ENCODE assay signal across 1 cellular context in the genomic region with DNA sequence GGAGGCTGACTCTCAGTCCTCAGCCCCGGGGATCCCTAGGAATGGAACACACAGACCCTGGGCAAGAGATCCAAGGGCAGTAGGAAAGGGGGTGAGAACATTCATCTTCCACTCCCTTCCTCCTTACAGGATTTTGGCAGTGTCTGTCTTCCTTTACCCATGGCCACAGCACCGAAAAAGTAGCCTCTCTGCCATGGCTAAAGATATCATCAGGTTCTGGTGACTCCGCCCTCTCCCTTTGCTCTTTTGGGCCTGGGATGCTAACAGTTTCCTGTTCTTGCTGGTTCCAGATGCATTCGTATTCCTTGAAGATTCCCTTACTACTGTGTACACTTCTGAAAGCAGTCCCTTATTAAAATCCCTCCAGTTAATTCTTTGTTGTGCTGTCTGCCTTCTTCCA.
TF ChIP-seq lines count a peak whose summit lies in the region.

No MANE protein-coding gene starts in this region.

TF ChIP-seq in H1, 55 proteins besides CTCF, POLR2A, EP300 and RAD21 (continued from another document):
- TF ChIP-seq, protein P1, sequence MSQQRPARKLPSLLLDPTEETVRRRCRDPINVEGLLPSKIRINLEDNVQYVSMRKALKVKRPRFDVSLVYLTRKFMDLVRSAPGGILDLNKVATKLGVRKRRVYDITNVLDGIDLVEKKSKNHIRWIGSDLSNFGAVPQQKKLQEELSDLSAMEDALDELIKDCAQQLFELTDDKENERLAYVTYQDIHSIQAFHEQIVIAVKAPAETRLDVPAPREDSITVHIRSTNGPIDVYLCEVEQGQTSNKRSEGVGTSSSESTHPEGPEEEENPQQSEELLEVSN (IDR thresholded peaks at IDR 0.05): no peak
- TF ChIP-seq, protein P2, sequence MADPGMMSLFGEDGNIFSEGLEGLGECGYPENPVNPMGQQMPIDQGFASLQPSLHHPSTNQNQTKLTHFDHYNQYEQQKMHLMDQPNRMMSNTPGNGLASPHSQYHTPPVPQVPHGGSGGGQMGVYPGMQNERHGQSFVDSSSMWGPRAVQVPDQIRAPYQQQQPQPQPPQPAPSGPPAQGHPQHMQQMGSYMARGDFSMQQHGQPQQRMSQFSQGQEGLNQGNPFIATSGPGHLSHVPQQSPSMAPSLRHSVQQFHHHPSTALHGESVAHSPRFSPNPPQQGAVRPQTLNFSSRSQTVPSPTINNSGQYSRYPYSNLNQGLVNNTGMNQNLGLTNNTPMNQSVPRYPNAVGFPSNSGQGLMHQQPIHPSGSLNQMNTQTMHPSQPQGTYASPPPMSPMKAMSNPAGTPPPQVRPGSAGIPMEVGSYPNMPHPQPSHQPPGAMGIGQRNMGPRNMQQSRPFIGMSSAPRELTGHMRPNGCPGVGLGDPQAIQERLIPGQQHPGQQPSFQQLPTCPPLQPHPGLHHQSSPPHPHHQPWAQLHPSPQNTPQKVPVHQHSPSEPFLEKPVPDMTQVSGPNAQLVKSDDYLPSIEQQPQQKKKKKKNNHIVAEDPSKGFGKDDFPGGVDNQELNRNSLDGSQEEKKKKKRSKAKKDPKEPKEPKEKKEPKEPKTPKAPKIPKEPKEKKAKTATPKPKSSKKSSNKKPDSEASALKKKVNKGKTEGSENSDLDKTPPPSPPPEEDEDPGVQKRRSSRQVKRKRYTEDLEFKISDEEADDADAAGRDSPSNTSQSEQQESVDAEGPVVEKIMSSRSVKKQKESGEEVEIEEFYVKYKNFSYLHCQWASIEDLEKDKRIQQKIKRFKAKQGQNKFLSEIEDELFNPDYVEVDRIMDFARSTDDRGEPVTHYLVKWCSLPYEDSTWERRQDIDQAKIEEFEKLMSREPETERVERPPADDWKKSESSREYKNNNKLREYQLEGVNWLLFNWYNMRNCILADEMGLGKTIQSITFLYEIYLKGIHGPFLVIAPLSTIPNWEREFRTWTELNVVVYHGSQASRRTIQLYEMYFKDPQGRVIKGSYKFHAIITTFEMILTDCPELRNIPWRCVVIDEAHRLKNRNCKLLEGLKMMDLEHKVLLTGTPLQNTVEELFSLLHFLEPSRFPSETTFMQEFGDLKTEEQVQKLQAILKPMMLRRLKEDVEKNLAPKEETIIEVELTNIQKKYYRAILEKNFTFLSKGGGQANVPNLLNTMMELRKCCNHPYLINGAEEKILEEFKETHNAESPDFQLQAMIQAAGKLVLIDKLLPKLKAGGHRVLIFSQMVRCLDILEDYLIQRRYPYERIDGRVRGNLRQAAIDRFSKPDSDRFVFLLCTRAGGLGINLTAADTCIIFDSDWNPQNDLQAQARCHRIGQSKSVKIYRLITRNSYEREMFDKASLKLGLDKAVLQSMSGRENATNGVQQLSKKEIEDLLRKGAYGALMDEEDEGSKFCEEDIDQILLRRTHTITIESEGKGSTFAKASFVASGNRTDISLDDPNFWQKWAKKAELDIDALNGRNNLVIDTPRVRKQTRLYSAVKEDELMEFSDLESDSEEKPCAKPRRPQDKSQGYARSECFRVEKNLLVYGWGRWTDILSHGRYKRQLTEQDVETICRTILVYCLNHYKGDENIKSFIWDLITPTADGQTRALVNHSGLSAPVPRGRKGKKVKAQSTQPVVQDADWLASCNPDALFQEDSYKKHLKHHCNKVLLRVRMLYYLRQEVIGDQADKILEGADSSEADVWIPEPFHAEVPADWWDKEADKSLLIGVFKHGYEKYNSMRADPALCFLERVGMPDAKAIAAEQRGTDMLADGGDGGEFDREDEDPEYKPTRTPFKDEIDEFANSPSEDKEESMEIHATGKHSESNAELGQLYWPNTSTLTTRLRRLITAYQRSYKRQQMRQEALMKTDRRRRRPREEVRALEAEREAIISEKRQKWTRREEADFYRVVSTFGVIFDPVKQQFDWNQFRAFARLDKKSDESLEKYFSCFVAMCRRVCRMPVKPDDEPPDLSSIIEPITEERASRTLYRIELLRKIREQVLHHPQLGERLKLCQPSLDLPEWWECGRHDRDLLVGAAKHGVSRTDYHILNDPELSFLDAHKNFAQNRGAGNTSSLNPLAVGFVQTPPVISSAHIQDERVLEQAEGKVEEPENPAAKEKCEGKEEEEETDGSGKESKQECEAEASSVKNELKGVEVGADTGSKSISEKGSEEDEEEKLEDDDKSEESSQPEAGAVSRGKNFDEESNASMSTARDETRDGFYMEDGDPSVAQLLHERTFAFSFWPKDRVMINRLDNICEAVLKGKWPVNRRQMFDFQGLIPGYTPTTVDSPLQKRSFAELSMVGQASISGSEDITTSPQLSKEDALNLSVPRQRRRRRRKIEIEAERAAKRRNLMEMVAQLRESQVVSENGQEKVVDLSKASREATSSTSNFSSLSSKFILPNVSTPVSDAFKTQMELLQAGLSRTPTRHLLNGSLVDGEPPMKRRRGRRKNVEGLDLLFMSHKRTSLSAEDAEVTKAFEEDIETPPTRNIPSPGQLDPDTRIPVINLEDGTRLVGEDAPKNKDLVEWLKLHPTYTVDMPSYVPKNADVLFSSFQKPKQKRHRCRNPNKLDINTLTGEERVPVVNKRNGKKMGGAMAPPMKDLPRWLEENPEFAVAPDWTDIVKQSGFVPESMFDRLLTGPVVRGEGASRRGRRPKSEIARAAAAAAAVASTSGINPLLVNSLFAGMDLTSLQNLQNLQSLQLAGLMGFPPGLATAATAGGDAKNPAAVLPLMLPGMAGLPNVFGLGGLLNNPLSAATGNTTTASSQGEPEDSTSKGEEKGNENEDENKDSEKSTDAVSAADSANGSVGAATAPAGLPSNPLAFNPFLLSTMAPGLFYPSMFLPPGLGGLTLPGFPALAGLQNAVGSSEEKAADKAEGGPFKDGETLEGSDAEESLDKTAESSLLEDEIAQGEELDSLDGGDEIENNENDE (IDR thresholded peaks at IDR 0.05; ENCODE audit: insufficient replicate concordance, low read length): no peak
- TF ChIP-seq NANOG (IDR thresholded peaks at IDR 0.05; ENCODE audit: insufficient read depth, low read depth, low read length, poor library complexity, severe bottlenecking) (no peak), SP2 (IDR thresholded peaks at IDR 0.05; ENCODE audit: low read length) (no peak), MAFK (IDR thresholded peaks at IDR 0.05; ENCODE audit: low read depth, low read length) (no peak), SIX5 (IDR thresholded peaks at IDR 0.05; ENCODE audit: low read depth, low read length) (no peak), SRF (IDR thresholded peaks at IDR 0.05; ENCODE audit: low read depth, low read length) (no peak), YY1 (IDR thresholded peaks at IDR 0.05; ENCODE audit: low read depth, low read length) (no peak), CHD1 (IDR thresholded peaks at IDR 0.05; ENCODE audit: low read depth, low read length) (no peak), EGR1 (IDR thresholded peaks at IDR 0.05; ENCODE audit: borderline replicate concordance, low read depth, low read length) (no peak), RFX5 (IDR thresholded peaks at IDR 0.05; ENCODE audit: borderline replicate concordance, low read depth, low read length) (no peak), KDM5A (IDR thresholded peaks at IDR 0.05; ENCODE audit: low read length) (no peak), RXRA (IDR thresholded peaks at IDR 0.05; ENCODE audit: insufficient read depth, low read depth, low read length) (no peak), BACH1 (IDR thresholded peaks at IDR 0.05; ENCODE audit: low read length) (no peak), SP1 (IDR thresholded peaks at IDR 0.05; ENCODE audit: low read depth, low read length) (no peak)
- TF ChIP-seq, protein P3, sequence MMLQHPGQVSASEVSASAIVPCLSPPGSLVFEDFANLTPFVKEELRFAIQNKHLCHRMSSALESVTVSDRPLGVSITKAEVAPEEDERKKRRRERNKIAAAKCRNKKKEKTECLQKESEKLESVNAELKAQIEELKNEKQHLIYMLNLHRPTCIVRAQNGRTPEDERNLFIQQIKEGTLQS (IDR thresholded peaks at IDR 0.05; ENCODE audit: insufficient read depth, low read depth, low read length): no peak
